13 cellular contexts compared by ENCODE assay signal in the genomic region with DNA sequence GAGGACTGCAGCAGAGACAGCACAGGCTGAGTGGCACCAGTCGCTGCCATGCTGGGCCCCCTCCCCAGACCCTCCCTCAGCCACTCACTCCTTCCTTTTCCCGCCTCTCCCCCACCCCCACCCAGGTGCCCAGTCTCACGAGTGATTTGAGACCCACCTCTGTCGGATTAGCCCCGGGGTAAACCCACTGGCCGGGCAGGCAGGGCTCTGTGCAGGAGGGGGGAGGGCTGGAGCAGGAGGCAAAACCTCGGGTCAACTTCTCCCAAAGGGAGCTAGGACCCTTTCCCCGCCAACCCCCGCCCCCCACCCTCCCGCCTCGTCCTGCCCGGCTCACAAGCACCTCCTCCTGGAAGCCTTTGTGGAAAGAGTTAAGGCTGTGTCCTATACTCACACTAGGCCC. TPM values are rescaled to one million over a fixed set of nuclear protein-coding genes. Genes with fewer than 3 reads are reported as not detected.
DNase-seq lines count a peak whose midpoint lies in the region; ATAC-seq and TF ChIP-seq lines count a peak whose summit lies in the region.
"Had no signal": no experiment of that assay in that cellular context is flagged by ENCODE, and none has a peak within 500 bp of the region (broad histone marks: within the 10 kb centered on the region; RNA-seq: fewer than 3 reads in every experiment).

No MANE protein-coding gene starts in this region.

- H3K9me3 ChIP-seq in mesenchymal stem cell (ENCODE audit: control insufficient read depth, low read length) = no peaks in the 10 kb centered on the region
- H3K9me3 ChIP-seq: transverse colon had no signal

- H3K4me1 ChIP-seq in mesenchymal stem cell (ENCODE audit: control insufficient read depth, insufficient read depth, low read depth, low read length) = peaks cover 39% of the 10 kb centered on the region

- no peak overlapping the region for H3K4me2 ChIP-seq in mesenchymal stem cell (ENCODE audit: low read length, poor library complexity, severe bottlenecking)

- no peak overlapping the region for H2BK15ac ChIP-seq in mesenchymal stem cell (ENCODE audit: low read depth, poor library complexity, severe bottlenecking)

- H3K79me1 ChIP-seq in mesenchymal stem cell (replicated peaks; ENCODE audit: low read length, poor library complexity, severe bottlenecking) = peaks cover 10% of the 10 kb centered on the region

- no peak overlapping the region for H3K23ac ChIP-seq in mesenchymal stem cell (ENCODE audit: low read length in 2 of 2)

- ATAC-seq in activated naive CD8-positive, alpha-beta T cell treated with anti-CD3 and anti-CD28 coated beads, Interleukin-2, amount 50 U/mL, for 24 hours = no peak
- ATAC-seq in activated B cell treated with CpG ODN at 0.5 μM for 24 hours (ENCODE audit: low read depth) = no peak
- no peak for ATAC-seq in stimulated activated naive CD8-positive, alpha-beta T cell treated with anti-CD3 and anti-CD28 coated beads, Interleukin-15, amount 100 ng/mL, for 72 hours
- ATAC-seq in GM18858 (IDR thresholded peaks at IDR 0.05; ENCODE audit: unreplicated experiment) = no peak
- ATAC-seq in GM21390 (IDR thresholded peaks at IDR 0.05; ENCODE audit: unreplicated experiment) = no peak
- ATAC-seq: left colon had no signal

- no peak overlapping the region for H4K91ac ChIP-seq in mesenchymal stem cell (ENCODE audit: low read length)

- no peak overlapping the region for H2AK5ac ChIP-seq in mesenchymal stem cell (ENCODE audit: low read length, severe bottlenecking)

- H3K27me3 Mint-ChIP-seq in activated naive CD8-positive, alpha-beta T cell treated with anti-CD3 and anti-CD28 coated beads for 36 hours = no peaks in the 10 kb centered on the region
- H3K27me3 Mint-ChIP-seq in activated naive CD8-positive, alpha-beta T cell treated with anti-CD3 and anti-CD28 coated beads, Interleukin-2, amount 50 U/mL, for 24 hours = no peaks in the 10 kb centered on the region
- no peaks in the 10 kb centered on the region for H3K27me3 Mint-ChIP-seq in activated B cell treated with CpG ODN at 0.5 μM for 24 hours
- no peaks in the 10 kb centered on the region for H3K27me3 Mint-ChIP-seq in stimulated activated naive CD8-positive, alpha-beta T cell treated with anti-CD3 and anti-CD28 coated beads, Interleukin-15, amount 100 ng/mL, for 72 hours

- H3K27ac Mint-ChIP-seq in activated naive CD8-positive, alpha-beta T cell treated with anti-CD3 and anti-CD28 coated beads for 36 hours = peak overlapping the region; percentile 60
- no peak overlapping the region for H3K27ac Mint-ChIP-seq in activated naive CD8-positive, alpha-beta T cell treated with anti-CD3 and anti-CD28 coated beads, Interleukin-2, amount 50 U/mL, for 24 hours
- H3K27ac Mint-ChIP-seq in activated B cell treated with CpG ODN at 0.5 μM for 24 hours = peak overlapping the region; percentile 54
- peak overlapping the region; percentile 23 to 85 for H3K27ac Mint-ChIP-seq in stimulated activated naive CD8-positive, alpha-beta T cell treated with anti-CD3 and anti-CD28 coated beads, Interleukin-15, amount 100 ng/mL, for 72 hours

- intact Hi-C loops in activated B cell treated with CpG ODN at 0.5 μM for 24 hours (cut with micrococcal nuclease) = no loop called here

- H3K4ac ChIP-seq in mesenchymal stem cell (ENCODE audit: low read depth in 1 of 2, low read length in 2 of 2) = no peak overlapping the region

- no peak overlapping the region for H3K4me3 ChIP-seq in mesenchymal stem cell (ENCODE audit: insufficient read depth in 1 of 2, low read depth in 1 of 2, low read length in 2 of 2)
- H3K4me3 ChIP-seq: transverse colon had no signal

- no peak overlapping the region for H2AFZ ChIP-seq in mesenchymal stem cell (ENCODE audit: low read depth, low read length)

- H3K36me3 ChIP-seq in mesenchymal stem cell (ENCODE audit: control insufficient read depth in 1 of 2, insufficient read depth in 2 of 2, low read depth in 1 of 2, low read length in 2 of 2) = peaks cover 37 to 40% of the 10 kb centered on the region in 2 experiments

- WGBS in mesenchymal stem cell = 97% methylated on average over 5 of the region's 12 CpGs

- peaks cover 64% of the 10 kb centered on the region for H3K36me3 Mint-ChIP-seq in activated naive CD8-positive, alpha-beta T cell treated with anti-CD3 and anti-CD28 coated beads for 36 hours
- H3K36me3 Mint-ChIP-seq in activated naive CD8-positive, alpha-beta T cell treated with anti-CD3 and anti-CD28 coated beads, Interleukin-2, amount 50 U/mL, for 24 hours (ENCODE audit: low read depth) = peaks cover 53% of the 10 kb centered on the region
- peaks cover 48% of the 10 kb centered on the region for H3K36me3 Mint-ChIP-seq in activated B cell treated with CpG ODN at 0.5 μM for 24 hours (ENCODE audit: low read depth)

- no peak for TF ChIP-seq CTCF in activated B cell treated with CpG ODN at 0.5 μM for 24 hours (IDR thresholded peaks at IDR 0.05)

- no peaks in the 10 kb centered on the region for H3K9me3 Mint-ChIP-seq in activated naive CD8-positive, alpha-beta T cell treated with anti-CD3 and anti-CD28 coated beads for 36 hours
- no peaks in the 10 kb centered on the region for H3K9me3 Mint-ChIP-seq in activated naive CD8-positive, alpha-beta T cell treated with anti-CD3 and anti-CD28 coated beads, Interleukin-2, amount 50 U/mL, for 24 hours
- H3K9me3 Mint-ChIP-seq in activated B cell treated with CpG ODN at 0.5 μM for 24 hours = no peaks in the 10 kb centered on the region
- no peaks in the 10 kb centered on the region for H3K9me3 Mint-ChIP-seq in stimulated activated naive CD8-positive, alpha-beta T cell treated with anti-CD3 and anti-CD28 coated beads, Interleukin-15, amount 100 ng/mL, for 72 hours

- no peak overlapping the region for H3K4me3 Mint-ChIP-seq in activated naive CD8-positive, alpha-beta T cell treated with anti-CD3 and anti-CD28 coated beads for 36 hours
- H3K4me3 Mint-ChIP-seq in activated naive CD8-positive, alpha-beta T cell treated with anti-CD3 and anti-CD28 coated beads, Interleukin-2, amount 50 U/mL, for 24 hours = no peak overlapping the region
- H3K4me3 Mint-ChIP-seq in activated B cell treated with CpG ODN at 0.5 μM for 24 hours = no peak overlapping the region
- no peak overlapping the region for H3K4me3 Mint-ChIP-seq in stimulated activated naive CD8-positive, alpha-beta T cell treated with anti-CD3 and anti-CD28 coated beads, Interleukin-15, amount 100 ng/mL, for 72 hours

- H4K8ac ChIP-seq in mesenchymal stem cell (ENCODE audit: low read length) = no peak overlapping the region

- no peaks in the 10 kb centered on the region for H3K27me3 ChIP-seq in mesenchymal stem cell (ENCODE audit: control insufficient read depth in 1 of 2, insufficient read depth in 1 of 2, low read length in 2 of 2)
- H3K27me3 ChIP-seq: transverse colon had no signal

- H3K14ac ChIP-seq in mesenchymal stem cell (ENCODE audit: low read length in 2 of 2) = no peak overlapping the region

- H2BK12ac ChIP-seq in mesenchymal stem cell (ENCODE audit: low read length in 2 of 2) = no peak overlapping the region

- H2BK120ac ChIP-seq in mesenchymal stem cell (ENCODE audit: low read depth, low read length) = no peak overlapping the region

- no peak overlapping the region for H2BK5ac ChIP-seq in mesenchymal stem cell (ENCODE audit: low read depth, low read length, poor library complexity, severe bottlenecking)

- peak overlapping the region; percentile 99 for H3K9ac ChIP-seq in mesenchymal stem cell (ENCODE audit: low read length)

- POLR2A ChIA-PET in activated B cell treated with CpG ODN at 0.5 μM for 24 hours (lab: Charles Lee) = interaction anchor here (0.6 to 5.0 kb wide), 2 partner anchors 15 to 247 kb away, joined by 4 to 153 read pairs; partner anchors contain the start of genes ISG20L2 and METTL25B

- CTCF ChIA-PET in activated B cell treated with CpG ODN at 0.5 μM for 24 hours (lab: Charles Lee) = interaction anchor here (1.6 kb wide), 1 partner anchor 18 kb away, joined by 3 read pairs; no protein-coding TSS in a partner anchor

- H3K27ac ChIP-seq in mesenchymal stem cell (ENCODE audit: low read length, poor library complexity, severe bottlenecking) = no peak overlapping the region

- H3K4me1 Mint-ChIP-seq in activated naive CD8-positive, alpha-beta T cell treated with anti-CD3 and anti-CD28 coated beads for 36 hours = peaks cover 64% of the 10 kb centered on the region
- peaks cover 71% of the 10 kb centered on the region for H3K4me1 Mint-ChIP-seq in activated naive CD8-positive, alpha-beta T cell treated with anti-CD3 and anti-CD28 coated beads, Interleukin-2, amount 50 U/mL, for 24 hours
- peaks cover 59% of the 10 kb centered on the region for H3K4me1 Mint-ChIP-seq in activated B cell treated with CpG ODN at 0.5 μM for 24 hours
- peaks cover 84% of the 10 kb centered on the region for H3K4me1 Mint-ChIP-seq in stimulated activated naive CD8-positive, alpha-beta T cell treated with anti-CD3 and anti-CD28 coated beads, Interleukin-15, amount 100 ng/mL, for 72 hours

- no peak for DNase-seq in activated naive CD8-positive, alpha-beta T cell treated with anti-CD3 and anti-CD28 coated beads for 36 hours
- DNase-seq in activated naive CD8-positive, alpha-beta T cell treated with anti-CD3 and anti-CD28 coated beads, Interleukin-2, amount 50 U/mL, for 24 hours = no peak
- DNase-seq in activated B cell treated with CpG ODN at 0.5 μM for 24 hours = no peak
- no peak for DNase-seq in mesenchymal stem cell
- no peak for DNase-seq in stimulated activated naive CD8-positive, alpha-beta T cell treated with anti-CD3 and anti-CD28 coated beads, Interleukin-15, amount 100 ng/mL, for 72 hours
- DNase-seq in NCI-H524 treated with DMSO at 0.1 percent for 48 hours (lab: John Stamatoyannopoulos, UW) = no peak
- DNase-seq: head of caudate nucleus, left colon, NCI-H2227 treated with DMSO at 0.1 percent for 48 hours, nucleus accumbens, transverse colon had no signal

- H3K18ac ChIP-seq in mesenchymal stem cell (ENCODE audit: low read depth in 1 of 2, low read length in 2 of 2) = no peak overlapping the region

RNA-seq across cellular contexts. Expression of gene MRPL24, which starts 3.5 kb away (rescaled TPM):
- total RNA-seq in activated naive CD8-positive, alpha-beta T cell treated with anti-CD3 and anti-CD28 coated beads for 36 hours = 10 to 100 TPM; 85.1 to 94.6 TPM
- 65.8 and 83.7 TPM in 2 replicates for total RNA-seq in activated B cell treated with CpG ODN at 0.5 μM for 24 hours
- polyA plus RNA-seq in mesenchymal stem cell (2013, experiment 1 of 2) = 65.7 TPM
- 64.7 TPM for polyA plus RNA-seq in mesenchymal stem cell (2013, experiment 2 of 2)

RNA-seq across cellular contexts. Expression of gene HDGF, which starts 7.1 kb away (rescaled TPM):
- 100 to 1,000 TPM; 271 to 274 TPM for total RNA-seq in activated naive CD8-positive, alpha-beta T cell treated with anti-CD3 and anti-CD28 coated beads for 36 hours
- total RNA-seq in activated B cell treated with CpG ODN at 0.5 μM for 24 hours = 107 and 113 TPM in 2 replicates
- 156 TPM for polyA plus RNA-seq in mesenchymal stem cell (2013, experiment 1 of 2)
- 154 TPM for polyA plus RNA-seq in mesenchymal stem cell (2013, experiment 2 of 2)

RNA-seq across cellular contexts. Expression of gene ISG20L2, which starts 15.8 kb away (rescaled TPM):
- 10 to 100 TPM; 74.9 to 77.4 TPM for total RNA-seq in activated naive CD8-positive, alpha-beta T cell treated with anti-CD3 and anti-CD28 coated beads for 36 hours
- total RNA-seq in activated B cell treated with CpG ODN at 0.5 μM for 24 hours = 50.8 and 53.0 TPM in 2 replicates
- 26.8 TPM for polyA plus RNA-seq in mesenchymal stem cell (2013, experiment 1 of 2)
- polyA plus RNA-seq in mesenchymal stem cell (2013, experiment 2 of 2) = 25.1 TPM

RNA-seq across cellular contexts. Expression of gene METTL25B, which starts 16.1 kb away (rescaled TPM):
- 10 to 100 TPM; 24.4 to 24.9 TPM for total RNA-seq in activated naive CD8-positive, alpha-beta T cell treated with anti-CD3 and anti-CD28 coated beads for 36 hours
- 54.5 and 56.7 TPM in 2 replicates for total RNA-seq in activated B cell treated with CpG ODN at 0.5 μM for 24 hours
- 12.1 TPM for polyA plus RNA-seq in mesenchymal stem cell (2013, experiment 1 of 2)
- 11.3 TPM for polyA plus RNA-seq in mesenchymal stem cell (2013, experiment 2 of 2)

RNA-seq across cellular contexts. Expression of gene PRCC, which starts 23.0 kb away (rescaled TPM):
- 10 to 100 TPM; 91.8 to 96.0 TPM for total RNA-seq in activated naive CD8-positive, alpha-beta T cell treated with anti-CD3 and anti-CD28 coated beads for 36 hours
- 80.4 and 81.4 TPM in 2 replicates for total RNA-seq in activated B cell treated with CpG ODN at 0.5 μM for 24 hours
- polyA plus RNA-seq in mesenchymal stem cell (2013, experiment 1 of 2) = 74.5 TPM
- 72.5 TPM for polyA plus RNA-seq in mesenchymal stem cell (2013, experiment 2 of 2)
